Comparison of ENCODE assay signal across 8 cellular contexts in the genomic region with DNA sequence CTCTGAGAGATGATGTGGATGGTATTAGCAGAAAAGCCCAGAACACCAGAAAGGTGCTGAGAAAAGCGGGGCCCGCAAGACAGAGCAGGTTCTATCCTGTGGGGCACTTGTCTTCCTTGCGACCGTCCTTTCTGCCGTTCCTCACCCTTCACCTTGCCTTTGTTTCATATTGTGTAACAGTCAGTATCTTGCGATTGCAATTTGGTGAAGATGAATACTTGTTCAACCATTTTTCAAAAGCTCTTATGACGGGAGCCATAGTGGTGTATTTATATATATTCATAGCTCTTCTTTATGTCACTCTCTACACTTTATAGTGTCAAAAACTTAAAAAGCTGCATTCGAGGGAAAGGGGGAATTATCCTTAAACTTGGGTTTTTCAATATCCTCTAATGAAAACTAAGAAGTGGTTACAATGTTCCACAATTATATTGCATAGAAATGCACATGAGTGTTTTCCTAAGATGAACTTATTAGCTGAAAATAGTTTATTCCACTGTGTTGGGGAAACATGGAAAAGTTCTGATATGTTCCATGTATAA. TPM values are rescaled to one million over a fixed set of nuclear protein-coding genes. Genes with fewer than 3 reads are reported as not detected.
A peak's percentile ranks its signal among the peaks of the same experiment; 100 is the strongest.
DNase-seq lines count a peak whose midpoint lies in the region; ATAC-seq, FAIRE-seq and TF ChIP-seq lines count a peak whose summit lies in the region.

No MANE protein-coding gene starts in this region.

- no peaks in the 10 kb centered on the region for H3K36me3 ChIP-seq in muscle layer of colon (ENCODE audit: insufficient read depth, low read length)

- intact Hi-C loops in dendritic cell treated with granulocyte-macrophage colony-stimulating factor and Interleukin-4, amounts not matched to agents 40 ng/mL and 50 ng/mL, for 4 days (cut with micrococcal nuclease) = no loop called here

- ATAC-seq in activated T-cell treated with anti-CD3 and anti-CD28 coated beads, Interleukin-2, amount 50 U/mL, for 72 hours (replicated peaks in 1 of 2) = peak; percentile 37 to 48

- peak overlapping the region; percentile 11 for H3K9ac ChIP-seq in muscle layer of colon (ENCODE audit: low read length)

- no peak overlapping the region for H3K27ac Mint-ChIP-seq in activated T-cell treated with anti-CD3 and anti-CD28 coated beads, Interleukin-2, amount 50 U/mL, for 72 hours
- H3K27ac Mint-ChIP-seq in dendritic cell treated with granulocyte-macrophage colony-stimulating factor and Interleukin-4, amounts not matched to agents 40 ng/mL and 50 ng/mL, for 4 days = peak overlapping the region; percentile 44

- no peak for TF ChIP-seq POLR2A in GM12891 (IDR thresholded peaks at IDR 0.05; ENCODE audit: low read depth, low read length)

- H3K27ac ChIP-seq in muscle layer of colon (ENCODE audit: low read depth, low read length) = peak overlapping the region; percentile 70

- peak overlapping the region; percentile 69 to 90 for H3K4me3 ChIP-seq in muscle layer of colon (ENCODE audit: low read depth in 1 of 2, low read length in 2 of 2)

- peak overlapping the region; percentile 89 to 93 for H3K4me3 Mint-ChIP-seq in activated T-cell treated with anti-CD3 and anti-CD28 coated beads, Interleukin-2, amount 50 U/mL, for 72 hours
- H3K4me3 Mint-ChIP-seq in dendritic cell treated with granulocyte-macrophage colony-stimulating factor and Interleukin-4, amounts not matched to agents 40 ng/mL and 50 ng/mL, for 4 days = peak overlapping the region; percentile 85

- H3K27me3 ChIP-seq in muscle layer of colon (ENCODE audit: control insufficient read depth in 1 of 2, insufficient read depth in 2 of 2, low read length in 2 of 2) = no peaks in the 10 kb centered on the region

- no peak for FAIRE-seq in GM12891 (lab: Jason Lieb, UNC)

- no peak for DNase-seq in activated T-cell treated with anti-CD3 and anti-CD28 coated beads, Interleukin-2, amount 50 U/mL, for 72 hours
- no peak for DNase-seq in activated T-cell treated with anti-CD3 and anti-CD28 coated beads, Interleukin-2, amount 50 U/mL, for 48 hours
- peak; percentile 50 for DNase-seq in NCI-H2029 (lab: John Stamatoyannopoulos, UW)
- no peak for DNase-seq in GM12891 (ENCODE audit: insufficient read length, low spot score)
- DNase-seq in activated CD4-positive, alpha-beta T cell treated with anti-CD3 and anti-CD28 coated beads, Interleukin-2, amount 50 U/mL, for 4 hours = no peak
- no peak for DNase-seq in stimulated activated CD4-positive, alpha-beta T cell treated with anti-CD3 and anti-CD28 coated beads, Interleukin-2, amount 100 ng/mL, for 48 hours

- no peaks in the 10 kb centered on the region for H3K9me3 Mint-ChIP-seq in activated T-cell treated with anti-CD3 and anti-CD28 coated beads, Interleukin-2, amount 50 U/mL, for 72 hours
- peaks cover 6% of the 10 kb centered on the region for H3K9me3 Mint-ChIP-seq in dendritic cell treated with granulocyte-macrophage colony-stimulating factor and Interleukin-4, amounts not matched to agents 40 ng/mL and 50 ng/mL, for 4 days

- H3K36me3 Mint-ChIP-seq in activated T-cell treated with anti-CD3 and anti-CD28 coated beads, Interleukin-2, amount 50 U/mL, for 72 hours (ENCODE audit: insufficient read depth in 2 of 2) = no peaks in the 10 kb centered on the region
- no peaks in the 10 kb centered on the region for H3K36me3 Mint-ChIP-seq in dendritic cell treated with granulocyte-macrophage colony-stimulating factor and Interleukin-4, amounts not matched to agents 40 ng/mL and 50 ng/mL, for 4 days (ENCODE audit: low read depth)

- no peaks in the 10 kb centered on the region for H3K9me3 ChIP-seq in muscle layer of colon (ENCODE audit: low read length)

- peaks cover 16% of the 10 kb centered on the region for H3K4me1 Mint-ChIP-seq in activated T-cell treated with anti-CD3 and anti-CD28 coated beads, Interleukin-2, amount 50 U/mL, for 72 hours (ENCODE audit: low read depth)
- peaks cover 20% of the 10 kb centered on the region for H3K4me1 Mint-ChIP-seq in dendritic cell treated with granulocyte-macrophage colony-stimulating factor and Interleukin-4, amounts not matched to agents 40 ng/mL and 50 ng/mL, for 4 days (ENCODE audit: low read depth)

- peaks cover 65% of the 10 kb centered on the region for H3K27me3 Mint-ChIP-seq in activated T-cell treated with anti-CD3 and anti-CD28 coated beads, Interleukin-2, amount 50 U/mL, for 72 hours (ENCODE audit: low read depth)
- H3K27me3 Mint-ChIP-seq in dendritic cell treated with granulocyte-macrophage colony-stimulating factor and Interleukin-4, amounts not matched to agents 40 ng/mL and 50 ng/mL, for 4 days = peaks cover 30% of the 10 kb centered on the region

- peaks cover 5% of the 10 kb centered on the region for H3K4me1 ChIP-seq in muscle layer of colon (ENCODE audit: insufficient read depth, low read length)

TF ChIP-seq in GM12891, 5 proteins besides CTCF, POLR2A, EP300 and RAD21:
- TF ChIP-seq SPI1 (IDR thresholded peaks at IDR 0.05; ENCODE audit: low read depth, low read length) (no peak), PAX5 (IDR thresholded peaks at IDR 0.05; ENCODE audit: insufficient read depth, low read length, severe bottlenecking) (no peak), POLR2AphosphoS5 (IDR thresholded peaks at IDR 0.05; ENCODE audit: low read depth, low read length) (no peak), POU2F2 (IDR thresholded peaks at IDR 0.05; ENCODE audit: low read depth, low read length) (no peak), TAF1 (IDR thresholded peaks at IDR 0.05; ENCODE audit: low read depth, low read length) (no peak)

RNA-seq across cellular contexts. Expression of a gene that starts 0.8 kb away (rescaled TPM):
- 10 to 100 TPM; 16.9 to 29.3 TPM for total RNA-seq in activated T-cell treated with anti-CD3 and anti-CD28 coated beads, Interleukin-2, amount 50 U/mL, for 72 hours
- polyA plus RNA-seq in GM12891 (2012; ENCODE audit: low read depth, missing spikeins) = 11.1 TPM
